Comparison of ENCODE assay signal across 8 cellular contexts in genomic region chr17:79082311-79083190, GRCh38. TPM values are rescaled to one million over a fixed set of nuclear protein-coding genes. Genes with fewer than 3 reads are reported as not detected.
A peak's percentile ranks its signal among the peaks of the same experiment; 100 is the strongest.
DNase-seq lines count a peak whose midpoint lies in the region; ATAC-seq lines count a peak whose summit lies in the region.

No MANE protein-coding gene starts in this region.

- H3K27me3 ChIP-seq in CD8-positive, alpha-beta memory T cell (ENCODE audit: insufficient read depth, low read length, poor library complexity, severe bottlenecking) = no peaks in the 10 kb centered on the region

- H3K4me1 ChIP-seq in CD8-positive, alpha-beta memory T cell (ENCODE audit: insufficient read depth, low read length) = no peaks in the 10 kb centered on the region

- DNase-seq in CD8-positive, alpha-beta memory T cell = peak; percentile 22 to 61 (median 35)
- DNase-seq in HUDEP-2 (lab: John Stamatoyannopoulos, UW; ENCODE audit: unreplicated experiment in 76 of 76) = peak in 39 of 76 experiments; percentile 2 to 64 (median 22)
- DNase-seq in T-helper 2 cell treated with Interferon-gamma antibody and Interleukin-4, amounts not matched to agents 5 μg/mL and 100 μg/mL, for 36 hours (ENCODE audit: low spot score) = peak; percentile 18
- DNase-seq in T47D (ENCODE audit: low read depth in 1 of 2, low spot score in 1 of 2) = peak; percentile 65 to 88
- DNase-seq in left kidney (ENCODE audit: low read depth, low spot score) = peak; percentile 55
- peak; percentile 49 to 51 for DNase-seq in stimulated activated naive CD8-positive, alpha-beta T cell treated with anti-CD3 and anti-CD28 coated beads, Interleukin-15, amount 100 ng/mL, for 72 hours

- no peak overlapping the region for H3K4me3 Mint-ChIP-seq in CD8-positive, alpha-beta memory T cell
- H3K4me3 Mint-ChIP-seq in T-helper 2 cell treated with Interferon-gamma antibody and Interleukin-4, amounts not matched to agents 5 μg/mL and 100 μg/mL, for 36 hours = no peak overlapping the region
- no peak overlapping the region for H3K4me3 Mint-ChIP-seq in stimulated activated naive CD8-positive, alpha-beta T cell treated with anti-CD3 and anti-CD28 coated beads, Interleukin-15, amount 100 ng/mL, for 72 hours

- H3K27ac ChIP-seq in CD8-positive, alpha-beta memory T cell (ENCODE audit: low read depth, low read length) = no peak overlapping the region

- H3K4me3 ChIP-seq in CD8-positive, alpha-beta memory T cell (ENCODE audit: low read length) = no peak overlapping the region

- no peaks in the 10 kb centered on the region for H3K27me3 Mint-ChIP-seq in CD8-positive, alpha-beta memory T cell
- no peaks in the 10 kb centered on the region for H3K27me3 Mint-ChIP-seq in T-helper 2 cell treated with Interferon-gamma antibody and Interleukin-4, amounts not matched to agents 5 μg/mL and 100 μg/mL, for 36 hours (ENCODE audit: low read depth)
- H3K27me3 Mint-ChIP-seq in stimulated activated naive CD8-positive, alpha-beta T cell treated with anti-CD3 and anti-CD28 coated beads, Interleukin-15, amount 100 ng/mL, for 72 hours = no peaks in the 10 kb centered on the region

- ATAC-seq in stimulated activated naive CD8-positive, alpha-beta T cell treated with anti-CD3 and anti-CD28 coated beads, Interleukin-15, amount 100 ng/mL, for 72 hours = peak; percentile 39
- ATAC-seq in HG03521 (IDR thresholded peaks at IDR 0.05; ENCODE audit: unreplicated experiment) = no peak
- no peak for ATAC-seq in GM19328 (IDR thresholded peaks at IDR 0.05; ENCODE audit: unreplicated experiment)

- H3K4me1 Mint-ChIP-seq in CD8-positive, alpha-beta memory T cell = peaks cover 0 to 1% (median under 1%) of the 10 kb centered on the region in 3 donors
- no peaks in the 10 kb centered on the region for H3K4me1 Mint-ChIP-seq in T-helper 2 cell treated with Interferon-gamma antibody and Interleukin-4, amounts not matched to agents 5 μg/mL and 100 μg/mL, for 36 hours (ENCODE audit: low read depth)
- peaks cover 12% of the 10 kb centered on the region for H3K4me1 Mint-ChIP-seq in stimulated activated naive CD8-positive, alpha-beta T cell treated with anti-CD3 and anti-CD28 coated beads, Interleukin-15, amount 100 ng/mL, for 72 hours

- peaks cover 7% of the 10 kb centered on the region for H3K36me3 ChIP-seq in CD8-positive, alpha-beta memory T cell (ENCODE audit: insufficient read depth, low read length)

- in situ Hi-C loops in T47D (cut with HindIII; ENCODE audit: low pct_unique_long_range_greater_than_20kb, low sequenced_read_pairs) = no loop called here

- CTCF ChIA-PET in CD8-positive, alpha-beta memory T cell (lab: Charles Lee) = interaction anchor here (0.7 to 1.7 kb wide), 7 partner anchors 11 to 310 kb away, joined by 3 to 5 read pairs (median 5); no protein-coding TSS in a partner anchor

- H3K9me3 ChIP-seq in CD8-positive, alpha-beta memory T cell (ENCODE audit: low read length) = no peaks in the 10 kb centered on the region

- no peaks in the 10 kb centered on the region for H3K9me3 Mint-ChIP-seq in CD8-positive, alpha-beta memory T cell
- no peaks in the 10 kb centered on the region for H3K9me3 Mint-ChIP-seq in T-helper 2 cell treated with Interferon-gamma antibody and Interleukin-4, amounts not matched to agents 5 μg/mL and 100 μg/mL, for 36 hours
- H3K9me3 Mint-ChIP-seq in stimulated activated naive CD8-positive, alpha-beta T cell treated with anti-CD3 and anti-CD28 coated beads, Interleukin-15, amount 100 ng/mL, for 72 hours = no peaks in the 10 kb centered on the region

- H3K36me3 Mint-ChIP-seq in CD8-positive, alpha-beta memory T cell = peaks cover 0 to 87% (median 11%) of the 10 kb centered on the region in 3 donors
- peaks cover 14% of the 10 kb centered on the region for H3K36me3 Mint-ChIP-seq in T-helper 2 cell treated with Interferon-gamma antibody and Interleukin-4, amounts not matched to agents 5 μg/mL and 100 μg/mL, for 36 hours (ENCODE audit: low read depth)

- peak overlapping the region in 1 of 8 donors; percentile 41 for H3K27ac Mint-ChIP-seq in CD8-positive, alpha-beta memory T cell
- no peak overlapping the region for H3K27ac Mint-ChIP-seq in T-helper 2 cell treated with Interferon-gamma antibody and Interleukin-4, amounts not matched to agents 5 μg/mL and 100 μg/mL, for 36 hours
- no peak overlapping the region for H3K27ac Mint-ChIP-seq in stimulated activated naive CD8-positive, alpha-beta T cell treated with anti-CD3 and anti-CD28 coated beads, Interleukin-15, amount 100 ng/mL, for 72 hours

- POLR2A ChIA-PET in CD8-positive, alpha-beta memory T cell (lab: Charles Lee) = no interaction called here

RNA-seq across cellular contexts. Expression of gene ENGASE, which starts 7.9 kb away (rescaled TPM):
- total RNA-seq in CD8-positive, alpha-beta memory T cell = 10 to 100 TPM; 33.2 to 38.3 TPM
- polyA plus RNA-seq in CD8-positive, alpha-beta memory T cell = 3.5 TPM

RNA-seq across cellular contexts. Expression of gene C1QTNF1, which starts 58.6 kb away (rescaled TPM):
- under 1 TPM in 1 of 2 experiments, not detected in 1; 0.22 TPM for total RNA-seq in CD8-positive, alpha-beta memory T cell
- not detected for polyA plus RNA-seq in CD8-positive, alpha-beta memory T cell

Comparison
In these comparisons a context has a peak if more than half of its experiments do, and no peak if none do; other contexts are left out.
1. DNase-seq: peak in every context shown above with its lines; median percentile 76 in T47D; 55 in left kidney; 50 in stimulated activated naive CD8-positive, alpha-beta T cell treated with anti-CD3 and anti-CD28 coated beads, Interleukin-15, amount 100 ng/mL, for 72 hours; 35 in CD8-positive, alpha-beta memory T cell; 22 in HUDEP-2; 18 in T-helper 2 cell treated with Interferon-gamma antibody and Interleukin-4, amounts not matched to agents 5 μg/mL and 100 μg/mL, for 36 hours.